In the genomic region with DNA sequence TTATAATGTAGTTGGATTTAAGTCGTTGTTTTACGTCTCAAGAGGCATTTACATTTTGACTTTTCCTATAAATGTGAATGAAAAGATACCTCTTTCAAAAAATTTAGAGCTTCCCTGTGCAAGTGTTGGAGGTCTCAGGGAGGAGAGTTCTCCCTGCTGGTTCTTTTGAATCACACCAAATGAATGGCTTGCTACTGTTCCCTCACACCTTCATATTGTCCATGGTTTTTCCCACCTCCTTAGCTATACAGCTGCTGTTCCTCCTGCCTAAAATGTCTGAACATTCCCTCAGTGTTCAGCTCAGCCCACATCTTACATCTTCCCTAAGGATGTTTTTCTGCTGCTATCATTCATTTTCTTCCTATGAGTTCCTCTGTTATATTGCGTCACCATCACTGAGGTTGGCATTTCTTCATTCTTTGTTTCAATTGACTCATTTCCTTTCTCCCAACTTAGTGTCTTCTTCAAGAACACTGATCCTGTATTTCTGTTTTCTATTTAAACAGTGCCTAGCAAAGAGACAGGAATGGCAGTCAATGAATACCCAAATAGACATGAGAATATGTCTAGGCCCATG, we compare ENCODE assay signal across 12 cellular contexts. TPM values are rescaled to one million over a fixed set of nuclear protein-coding genes. Genes with fewer than 3 reads are reported as not detected.
DNase-seq lines count a peak whose midpoint lies in the region; ATAC-seq and TF ChIP-seq lines count a peak whose summit lies in the region.
"Had no signal": no experiment of that assay in that cellular context is flagged by ENCODE, and none has a peak within 500 bp of the region (broad histone marks: within the 10 kb centered on the region; RNA-seq: fewer than 3 reads in every experiment).

No MANE protein-coding gene starts in this region.

- H3K36me3 Mint-ChIP-seq in activated naive CD4-positive, alpha-beta T cell treated with anti-CD3 and anti-CD28 coated beads, Interleukin-2, amount 10 ng/mL, durations not matched to agents 7 days and 5 days: peaks cover 43% of the 10 kb centered on the region
- peaks cover 72% of the 10 kb centered on the region for H3K36me3 Mint-ChIP-seq in stimulated activated effector memory CD8-positive, alpha-beta T cell treated with anti-CD3 and anti-CD28 coated beads, Interleukin-12 subunit alpha, Interleukin-12 subunit beta, amount 100 ng/mL, for 72 hours

- in situ Hi-C loops in G401 (cut with HindIII; ENCODE audit: low sequenced_read_pairs): no loop called here

- peaks cover 10% of the 10 kb centered on the region for H3K4me1 Mint-ChIP-seq in activated naive CD4-positive, alpha-beta T cell treated with anti-CD3 and anti-CD28 coated beads, Interleukin-2, amount 10 ng/mL, durations not matched to agents 7 days and 5 days
- H3K4me1 Mint-ChIP-seq in stimulated activated effector memory CD8-positive, alpha-beta T cell treated with anti-CD3 and anti-CD28 coated beads, Interleukin-12 subunit alpha, Interleukin-12 subunit beta, amount 100 ng/mL, for 72 hours: peaks cover 18% of the 10 kb centered on the region

- CTCF ChIA-PET in activated naive CD4-positive, alpha-beta T cell treated with anti-CD3 and anti-CD28 coated beads, Interleukin-2, amount 10 ng/mL, durations not matched to agents 7 days and 5 days (lab: Charles Lee): no interaction called here

- no peaks in the 10 kb centered on the region for H3K9me3 Mint-ChIP-seq in activated naive CD4-positive, alpha-beta T cell treated with anti-CD3 and anti-CD28 coated beads, Interleukin-2, amount 10 ng/mL, durations not matched to agents 7 days and 5 days
- no peaks in the 10 kb centered on the region for H3K9me3 Mint-ChIP-seq in stimulated activated effector memory CD8-positive, alpha-beta T cell treated with anti-CD3 and anti-CD28 coated beads, Interleukin-12 subunit alpha, Interleukin-12 subunit beta, amount 100 ng/mL, for 72 hours

- no peak overlapping the region for H3K4me3 Mint-ChIP-seq in activated naive CD4-positive, alpha-beta T cell treated with anti-CD3 and anti-CD28 coated beads, Interleukin-2, amount 10 ng/mL, durations not matched to agents 7 days and 5 days
- H3K4me3 Mint-ChIP-seq in stimulated activated effector memory CD8-positive, alpha-beta T cell treated with anti-CD3 and anti-CD28 coated beads, Interleukin-12 subunit alpha, Interleukin-12 subunit beta, amount 100 ng/mL, for 72 hours: no peak overlapping the region

- ATAC-seq in stimulated activated effector memory CD8-positive, alpha-beta T cell treated with anti-CD3 and anti-CD28 coated beads, Interleukin-12 subunit alpha, Interleukin-12 subunit beta, amount 100 ng/mL, for 72 hours: no peak
- ATAC-seq in HG03159 (IDR thresholded peaks at IDR 0.05; ENCODE audit: unreplicated experiment): no peak

- no peak for TF ChIP-seq CTCF in epithelial cell of esophagus (IDR thresholded peaks at IDR 0.05; ENCODE audit: insufficient read depth, low read depth, low read length, missing control alignments)

- no peak for DNase-seq in activated naive CD4-positive, alpha-beta T cell treated with anti-CD3 and anti-CD28 coated beads, Interleukin-2, amount 10 ng/mL, durations not matched to agents 7 days and 5 days
- DNase-seq in activated naive CD4-positive, alpha-beta T cell treated with Interleukin-2 at 50 U/mL for 16 hours: no peak
- DNase-seq in RPMI7951 (ENCODE audit: low read depth): peak; percentile 77
- DNase-seq in epithelial cell of esophagus (ENCODE audit: low read depth): peak; percentile 90
- DNase-seq in stimulated activated effector memory CD8-positive, alpha-beta T cell treated with anti-CD3 and anti-CD28 coated beads, Interleukin-12 subunit alpha, Interleukin-12 subunit beta, amount 100 ng/mL, for 72 hours (ENCODE audit: low spot score in 2 of 2): no peak
- no peak for DNase-seq in G401 (ENCODE audit: low spot score)
- DNase-seq in activated CD4-positive, alpha-beta T cell treated with anti-CD3 and anti-CD28 coated beads for 48 hours: no peak
- DNase-seq: activated CD4-positive, alpha-beta T cell treated with anti-CD3 and anti-CD28 coated beads, Interleukin-2, amount 50 U/mL, for 4 hours; effector memory CD4-positive, alpha-beta T cell; lower lobe of right lung; NCI-H69 had no signal

- no peaks in the 10 kb centered on the region for H3K27me3 Mint-ChIP-seq in activated naive CD4-positive, alpha-beta T cell treated with anti-CD3 and anti-CD28 coated beads, Interleukin-2, amount 10 ng/mL, durations not matched to agents 7 days and 5 days

- H3K27ac Mint-ChIP-seq in activated naive CD4-positive, alpha-beta T cell treated with anti-CD3 and anti-CD28 coated beads, Interleukin-2, amount 10 ng/mL, durations not matched to agents 7 days and 5 days: peak overlapping the region; percentile 43
- peak overlapping the region; percentile 46 for H3K27ac Mint-ChIP-seq in stimulated activated effector memory CD8-positive, alpha-beta T cell treated with anti-CD3 and anti-CD28 coated beads, Interleukin-12 subunit alpha, Interleukin-12 subunit beta, amount 100 ng/mL, for 72 hours

- no peak overlapping the region for H3K4me3 ChIP-seq in epithelial cell of esophagus (ENCODE audit: low read length)
- H3K4me3 ChIP-seq: lower lobe of right lung had no signal

RNA-seq across cellular contexts. Expression of gene COX7A2L, which starts 46.0 kb away (rescaled TPM):
- 188 and 215 TPM in 2 replicates for total RNA-seq in RPMI7951 (2014; rRNA removed; shearing (Covaris generic))
- 258 and 299 TPM in 2 replicates for total RNA-seq in G401 (2014; rRNA removed; shearing (Covaris generic))

Comparison
In these comparisons a context has a peak if more than half of its experiments do, and no peak if none do; other contexts are left out.
1. DNase-seq: peak in RPMI7951 (single experiment) and epithelial cell of esophagus (single experiment); none in activated naive CD4-positive, alpha-beta T cell treated with anti-CD3 and anti-CD28 coated beads, Interleukin-2, amount 10 ng/mL, durations not matched to agents 7 days and 5 days (single experiment), activated naive CD4-positive, alpha-beta T cell treated with Interleukin-2 at 50 U/mL for 16 hours (single experiment), stimulated activated effector memory CD8-positive, alpha-beta T cell treated with anti-CD3 and anti-CD28 coated beads, Interleukin-12 subunit alpha, Interleukin-12 subunit beta, amount 100 ng/mL, for 72 hours (0 of 2), G401 (single experiment) and activated CD4-positive, alpha-beta T cell treated with anti-CD3 and anti-CD28 coated beads for 48 hours (single experiment).